ENCODE assay signal across 1 cellular context in the genomic region with DNA sequence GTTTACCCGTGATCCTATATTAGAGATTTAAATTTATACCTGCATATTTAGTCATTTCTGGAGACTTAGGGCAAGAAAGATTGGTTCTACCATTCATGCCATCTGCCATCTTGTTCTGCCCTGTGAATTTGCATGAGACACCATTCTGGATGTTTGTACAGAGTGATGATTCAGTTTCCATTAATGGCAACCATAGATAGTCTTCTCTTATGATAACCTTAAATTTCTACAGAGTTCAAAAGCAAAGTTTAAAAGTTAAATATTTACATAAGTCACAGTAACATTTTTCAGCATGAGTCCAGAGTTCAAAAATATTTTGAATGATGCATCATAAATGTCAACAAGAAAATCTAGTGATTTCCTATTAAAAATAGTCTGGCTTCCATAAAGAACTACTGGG.
TF ChIP-seq lines count a peak whose summit lies in the region.

No MANE protein-coding gene starts in this region.

TF ChIP-seq in WTC11, 78 proteins besides CTCF, POLR2A, EP300 and RAD21 (continued from another document):
- TF ChIP-seq, protein P1, sequence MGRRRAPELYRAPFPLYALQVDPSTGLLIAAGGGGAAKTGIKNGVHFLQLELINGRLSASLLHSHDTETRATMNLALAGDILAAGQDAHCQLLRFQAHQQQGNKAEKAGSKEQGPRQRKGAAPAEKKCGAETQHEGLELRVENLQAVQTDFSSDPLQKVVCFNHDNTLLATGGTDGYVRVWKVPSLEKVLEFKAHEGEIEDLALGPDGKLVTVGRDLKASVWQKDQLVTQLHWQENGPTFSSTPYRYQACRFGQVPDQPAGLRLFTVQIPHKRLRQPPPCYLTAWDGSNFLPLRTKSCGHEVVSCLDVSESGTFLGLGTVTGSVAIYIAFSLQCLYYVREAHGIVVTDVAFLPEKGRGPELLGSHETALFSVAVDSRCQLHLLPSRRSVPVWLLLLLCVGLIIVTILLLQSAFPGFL (CRISPR knock-in tag; IDR thresholded peaks at IDR 0.05; ENCODE audit: borderline replicate concordance): no peak
- TF ChIP-seq SP1 (CRISPR knock-in tag; conservative IDR thresholded peaks at IDR 0.05) (no peak), JAZF1 (CRISPR knock-in tag; IDR thresholded peaks at IDR 0.05) (no peak), NR3C1 (CRISPR knock-in tag; conservative IDR thresholded peaks at IDR 0.05; ENCODE audit: low read depth) (no peak), TEAD1 (CRISPR knock-in tag; IDR thresholded peaks at IDR 0.05) (no peak)
- TF ChIP-seq, protein P2, sequence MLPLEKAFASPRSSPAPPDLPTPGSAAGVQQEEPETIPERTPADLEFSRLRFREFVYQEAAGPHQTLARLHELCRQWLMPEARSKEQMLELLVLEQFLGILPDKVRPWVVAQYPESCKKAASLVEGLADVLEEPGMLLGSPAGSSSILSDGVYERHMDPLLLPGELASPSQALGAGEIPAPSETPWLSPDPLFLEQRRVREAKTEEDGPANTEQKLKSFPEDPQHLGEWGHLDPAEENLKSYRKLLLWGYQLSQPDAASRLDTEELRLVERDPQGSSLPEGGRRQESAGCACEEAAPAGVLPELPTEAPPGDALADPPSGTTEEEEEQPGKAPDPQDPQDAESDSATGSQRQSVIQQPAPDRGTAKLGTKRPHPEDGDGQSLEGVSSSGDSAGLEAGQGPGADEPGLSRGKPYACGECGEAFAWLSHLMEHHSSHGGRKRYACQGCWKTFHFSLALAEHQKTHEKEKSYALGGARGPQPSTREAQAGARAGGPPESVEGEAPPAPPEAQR (CRISPR knock-in tag; IDR thresholded peaks at IDR 0.05): no peak
- TF ChIP-seq, protein P3, sequence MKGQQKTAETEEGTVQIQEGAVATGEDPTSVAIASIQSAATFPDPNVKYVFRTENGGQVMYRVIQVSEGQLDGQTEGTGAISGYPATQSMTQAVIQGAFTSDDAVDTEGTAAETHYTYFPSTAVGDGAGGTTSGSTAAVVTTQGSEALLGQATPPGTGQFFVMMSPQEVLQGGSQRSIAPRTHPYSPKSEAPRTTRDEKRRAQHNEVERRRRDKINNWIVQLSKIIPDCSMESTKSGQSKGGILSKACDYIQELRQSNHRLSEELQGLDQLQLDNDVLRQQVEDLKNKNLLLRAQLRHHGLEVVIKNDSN (CRISPR knock-in tag; IDR thresholded peaks at IDR 0.05): no peak
- TF ChIP-seq, protein P4, sequence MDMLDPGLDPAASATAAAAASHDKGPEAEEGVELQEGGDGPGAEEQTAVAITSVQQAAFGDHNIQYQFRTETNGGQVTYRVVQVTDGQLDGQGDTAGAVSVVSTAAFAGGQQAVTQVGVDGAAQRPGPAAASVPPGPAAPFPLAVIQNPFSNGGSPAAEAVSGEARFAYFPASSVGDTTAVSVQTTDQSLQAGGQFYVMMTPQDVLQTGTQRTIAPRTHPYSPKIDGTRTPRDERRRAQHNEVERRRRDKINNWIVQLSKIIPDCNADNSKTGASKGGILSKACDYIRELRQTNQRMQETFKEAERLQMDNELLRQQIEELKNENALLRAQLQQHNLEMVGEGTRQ (CRISPR knock-in tag; IDR thresholded peaks at IDR 0.05): no peak
- TF ChIP-seq, protein P5, sequence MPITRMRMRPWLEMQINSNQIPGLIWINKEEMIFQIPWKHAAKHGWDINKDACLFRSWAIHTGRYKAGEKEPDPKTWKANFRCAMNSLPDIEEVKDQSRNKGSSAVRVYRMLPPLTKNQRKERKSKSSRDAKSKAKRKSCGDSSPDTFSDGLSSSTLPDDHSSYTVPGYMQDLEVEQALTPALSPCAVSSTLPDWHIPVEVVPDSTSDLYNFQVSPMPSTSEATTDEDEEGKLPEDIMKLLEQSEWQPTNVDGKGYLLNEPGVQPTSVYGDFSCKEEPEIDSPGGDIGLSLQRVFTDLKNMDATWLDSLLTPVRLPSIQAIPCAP (CRISPR knock-in tag; IDR thresholded peaks at IDR 0.05): no peak
- TF ChIP-seq, protein P6, sequence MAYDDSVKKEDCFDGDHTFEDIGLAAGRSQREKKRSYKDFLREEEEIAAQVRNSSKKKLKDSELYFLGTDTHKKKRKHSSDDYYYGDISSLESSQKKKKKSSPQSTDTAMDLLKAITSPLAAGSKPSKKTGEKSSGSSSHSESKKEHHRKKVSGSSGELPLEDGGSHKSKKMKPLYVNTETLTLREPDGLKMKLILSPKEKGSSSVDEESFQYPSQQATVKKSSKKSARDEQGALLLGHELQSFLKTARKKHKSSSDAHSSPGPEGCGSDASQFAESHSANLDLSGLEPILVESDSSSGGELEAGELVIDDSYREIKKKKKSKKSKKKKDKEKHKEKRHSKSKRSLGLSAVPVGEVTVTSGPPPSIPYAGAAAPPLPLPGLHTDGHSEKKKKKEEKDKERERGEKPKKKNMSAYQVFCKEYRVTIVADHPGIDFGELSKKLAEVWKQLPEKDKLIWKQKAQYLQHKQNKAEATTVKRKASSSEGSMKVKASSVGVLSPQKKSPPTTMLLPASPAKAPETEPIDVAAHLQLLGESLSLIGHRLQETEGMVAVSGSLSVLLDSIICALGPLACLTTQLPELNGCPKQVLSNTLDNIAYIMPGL (CRISPR knock-in tag; IDR thresholded peaks at IDR 0.05): no peak
- TF ChIP-seq, protein P7, sequence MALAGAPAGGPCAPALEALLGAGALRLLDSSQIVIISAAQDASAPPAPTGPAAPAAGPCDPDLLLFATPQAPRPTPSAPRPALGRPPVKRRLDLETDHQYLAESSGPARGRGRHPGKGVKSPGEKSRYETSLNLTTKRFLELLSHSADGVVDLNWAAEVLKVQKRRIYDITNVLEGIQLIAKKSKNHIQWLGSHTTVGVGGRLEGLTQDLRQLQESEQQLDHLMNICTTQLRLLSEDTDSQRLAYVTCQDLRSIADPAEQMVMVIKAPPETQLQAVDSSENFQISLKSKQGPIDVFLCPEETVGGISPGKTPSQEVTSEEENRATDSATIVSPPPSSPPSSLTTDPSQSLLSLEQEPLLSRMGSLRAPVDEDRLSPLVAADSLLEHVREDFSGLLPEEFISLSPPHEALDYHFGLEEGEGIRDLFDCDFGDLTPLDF (CRISPR knock-in tag; IDR thresholded peaks at IDR 0.05): no peak
